Comparison of ENCODE assay signal across 18 cellular contexts in genomic region chr2:174704647-174705046, GRCh38. TPM values are rescaled to one million over a fixed set of nuclear protein-coding genes. Genes with fewer than 3 reads are reported as not detected.
"Had no signal": no experiment of that assay in that cellular context is flagged by ENCODE, and none has a peak within 500 bp of the region (broad histone marks: within the 10 kb centered on the region; RNA-seq: fewer than 3 reads in every experiment).

No MANE protein-coding gene starts in this region.

- H3K36me3 ChIP-seq: esophagus squamous epithelium, tibial nerve, vagina had no signal

- H3K9me3 ChIP-seq: esophagus squamous epithelium, mucosa of descending colon, tibial nerve, vagina had no signal

- H3K4me1 ChIP-seq: esophagus squamous epithelium, tibial nerve, vagina had no signal

- ATAC-seq: mucosa of descending colon; natural killer cell; stimulated activated naive B cell treated with anti-CD40 and anti-IgM and Interleukin-4, amounts not matched to agents 10 μg/mL and 1 μg/mL and 100 μg/mL, for 72 hours had no signal

- H3K27me3 ChIP-seq: vagina had no signal

- DNase-seq: activated CD4-positive, CD25-positive, alpha-beta regulatory T cell treated with anti-CD3 and anti-CD28 coated beads, Interleukin-2, amount 50 U/mL, for 72 hours; activated naive CD4-positive, alpha-beta T cell; activated naive CD8-positive, alpha-beta T cell treated with anti-CD3 and anti-CD28 coated beads, Interleukin-2, amount 10 ng/mL, durations not matched to agents 7 days and 5 days; aorta; effector CD8-positive, alpha-beta T cell; esophagus squamous epithelium; foreskin melanocyte; mucosa of descending colon; natural killer cell; posterior cingulate gyrus; retina; stimulated activated CD4-positive, alpha-beta T cell treated with anti-CD3 and anti-CD28 coated beads, Interleukin-15, amount 100 ng/mL, for 24 hours; stimulated activated CD4-positive, alpha-beta T cell treated with anti-CD3 and anti-CD28 coated beads, Interleukin-4, amount 100 ng/mL, for 1 hour; stimulated activated naive B cell treated with anti-CD40 and anti-IgM and Interleukin-4, amounts not matched to agents 10 μg/mL and 1 μg/mL and 100 μg/mL, for 72 hours; T1000 had no signal

- H3K4me3 ChIP-seq: esophagus squamous epithelium, mucosa of descending colon, tibial nerve, vagina had no signal

- H3K27ac ChIP-seq: esophagus squamous epithelium, tibial nerve, vagina had no signal

RNA-seq across cellular contexts. Expression of gene CHRNA1, which starts 59.6 kb away (rescaled TPM):
- total RNA-seq: activated CD8-positive, alpha-beta memory T cell treated with anti-CD3 and anti-CD28 coated beads for 36 hours; activated naive CD8-positive, alpha-beta T cell treated with anti-CD3 and anti-CD28 coated beads, Interleukin-2, amount 10 ng/mL, durations not matched to agents 7 days and 5 days; aorta; esophagus squamous epithelium; tibial nerve; vagina had no signal
